ENCODE assay signal across 24 cellular contexts in genomic region chrX:27622883-27623282, GRCh38. TPM values are rescaled to one million over a fixed set of nuclear protein-coding genes. Genes with fewer than 3 reads are reported as not detected.
DNase-seq lines count a peak whose midpoint lies in the region; ATAC-seq, FAIRE-seq and TF ChIP-seq lines count a peak whose summit lies in the region.
"Had no signal": no experiment of that assay in that cellular context is flagged by ENCODE, and none has a peak within 500 bp of the region (broad histone marks: within the 10 kb centered on the region; RNA-seq: fewer than 3 reads in every experiment).

No MANE protein-coding gene starts in this region.

- H3K27me3 ChIP-seq in endothelial cell of umbilical vein (ENCODE audit: control insufficient read depth in 2 of 2, insufficient read depth in 2 of 2, low read length in 2 of 2) = no peaks in the 10 kb centered on the region
- H3K27me3 ChIP-seq: BE2C had no signal

- H2AFZ ChIP-seq in endothelial cell of umbilical vein (ENCODE audit: low read depth, low read length) = no peak overlapping the region

- peak; percentile 82 for ATAC-seq in left colon
- ATAC-seq in GM21367 (IDR thresholded peaks at IDR 0.05; ENCODE audit: unreplicated experiment) = no peak

- no peak for TF ChIP-seq CTCF in endothelial cell of umbilical vein (IDR thresholded peaks at IDR 0.05; ENCODE audit: extremely low read depth in 1 of 2, insufficient read depth in 1 of 2, low read depth in 1 of 2, low read length in 2 of 2)

- dilution Hi-C loops in endothelial cell of umbilical vein (cut with MboI; ENCODE audit: extremely low pct_ligation_motif_present, low sequenced_read_pairs) = no loop called here

- H4K20me1 ChIP-seq in endothelial cell of umbilical vein (replicated peaks; ENCODE audit: control insufficient read depth, extremely low read depth, insufficient read depth, low read length) = no peaks in the 10 kb centered on the region
- H4K20me1 ChIP-seq: BLaER1 had no signal

- no peaks in the 10 kb centered on the region for H3K79me2 ChIP-seq in endothelial cell of umbilical vein (ENCODE audit: control insufficient read depth, insufficient read depth, low read length)

- H3K9ac ChIP-seq in endothelial cell of umbilical vein (replicated peaks; ENCODE audit: extremely low read depth, insufficient read depth, low read length) = no peak overlapping the region
- H3K9ac ChIP-seq: BLaER1 had no signal

- no peak overlapping the region for H3K4me2 ChIP-seq in endothelial cell of umbilical vein (ENCODE audit: insufficient read depth, low read length)
- H3K4me2 ChIP-seq: BLaER1 had no signal

- H3K9me3 ChIP-seq in endothelial cell of umbilical vein (replicated peaks; ENCODE audit: control insufficient read depth, insufficient read depth, low read length) = no peaks in the 10 kb centered on the region
- H3K9me3 ChIP-seq: BE2C, BLaER1 had no signal

- no peak for FAIRE-seq in endothelial cell of umbilical vein (lab: Jason Lieb, UNC)
- FAIRE-seq: A204.1, D721Med, G401.6, GM12891, GM19239 had no signal

- no peaks in the 10 kb centered on the region for H3K9me1 ChIP-seq in endothelial cell of umbilical vein (replicated peaks; ENCODE audit: control insufficient read depth, extremely low read depth, insufficient read depth, low read length)

- BruUV-seq in endothelial cell of umbilical vein (replicated peaks; lab: Mats Ljungman, UMichigan) = no TSS peak

- intact Hi-C loops in endothelial cell of umbilical vein (cut with micrococcal nuclease) (no loop called here), left colon (cut with DNase I, micrococcal nuclease) (no loop called here)

- H3K36me3 ChIP-seq in endothelial cell of umbilical vein (ENCODE audit: control insufficient read depth in 2 of 2, extremely low read depth in 1 of 2, insufficient read depth in 2 of 2, low read length in 2 of 2) = no peaks in the 10 kb centered on the region
- H3K36me3 ChIP-seq: BE2C, BLaER1 had no signal

- CTCF ChIA-PET in endothelial cell of umbilical vein (lab: Charles Lee) = interaction anchor here (1.0 kb wide), 1 partner anchor 68 kb away, joined by 3 read pairs; no protein-coding TSS in a partner anchor

- DNase-seq in endothelial cell of umbilical vein (ENCODE audit: low read depth, low spot score) (peak; percentile 40), left colon (no peak), glomerular visceral epithelial cell (ENCODE audit: extremely low spot score) (no peak), NCI-H2227 (lab: John Stamatoyannopoulos, UW; ENCODE audit: unreplicated experiment) (no peak)
- DNase-seq: 8988T; ACHN; BE2C; C1 segment of cervical spinal cord; CD4-positive, alpha-beta memory T cell; CD4-positive, CD25-positive, alpha-beta regulatory T cell; CD8-positive, alpha-beta memory T cell; COR-L47; DMS79 treated with DMSO at 0.1 percent for 48 hours; GF-D8 had no signal

- no peak overlapping the region for H3K27ac ChIP-seq in endothelial cell of umbilical vein (ENCODE audit: insufficient read depth, low read depth, low read length)
- H3K27ac ChIP-seq: BLaER1 had no signal

- no peak overlapping the region for H3K4me3 ChIP-seq in endothelial cell of umbilical vein (replicated peaks in 1 of 3; ENCODE audit: insufficient read depth in 1 of 3, low read depth in 1 of 3, low read length in 3 of 3)
- H3K4me3 ChIP-seq: BLaER1 had no signal

- peaks cover 15% of the 10 kb centered on the region for H3K4me1 ChIP-seq in endothelial cell of umbilical vein (ENCODE audit: control insufficient read depth, extremely low read depth, insufficient read depth, low read length)
- H3K4me1 ChIP-seq: BE2C, BLaER1 had no signal

- POLR2A ChIA-PET in endothelial cell of umbilical vein (lab: Charles Lee) = no interaction called here

- TF ChIP-seq POLR2A in endothelial cell of umbilical vein (IDR thresholded peaks at IDR 0.05; ENCODE audit: low read depth, low read length) = no peak

TF ChIP-seq in endothelial cell of umbilical vein, 7 proteins besides CTCF, POLR2A, EP300 and RAD21:
- no peak for TF ChIP-seq EZH2 (IDR thresholded peaks at IDR 0.05; ENCODE audit: borderline replicate concordance, low read depth, low read length, severe bottlenecking)
- no peak for TF ChIP-seq MYC (IDR thresholded peaks at IDR 0.05; ENCODE audit: low read depth, low read length)
- TF ChIP-seq FOS (IDR thresholded peaks at IDR 0.05; ENCODE audit: borderline replicate concordance, insufficient read depth, low read length) = no peak
- no peak for TF ChIP-seq POLR2AphosphoS5 (IDR thresholded peaks at IDR 0.05; ENCODE audit: insufficient read depth, low read depth, low read length)
- TF ChIP-seq JUN (IDR thresholded peaks at IDR 0.05; ENCODE audit: borderline replicate concordance, insufficient read depth, insufficient read length, low read depth) = no peak
- no peak for TF ChIP-seq GATA2 (IDR thresholded peaks at IDR 0.05; ENCODE audit: insufficient read depth, insufficient read length, low read depth, low read length)
TF ChIP-seq in endothelial cell of umbilical vein: peak in this region for 0.

RNA-seq across cellular contexts. Expression of gene DCAF8L2, which starts 32.7 kb away (rescaled TPM):
- total RNA-seq in endothelial cell of umbilical vein = 0.15 TPM in 1 of 2 replicates, not detected in the other
- polyA plus RNA-seq in endothelial cell of umbilical vein = 0.36 and 0.41 TPM in 2 replicates
- polyA plus RNA-seq in endothelial cell of umbilical vein (2011; cell fraction: cytosol; rRNA removed) = 0.15 and 0.34 TPM in 2 replicates
- polyA plus RNA-seq in endothelial cell of umbilical vein (2011; cell fraction: nucleus; rRNA removed) = 0.80 and 1.3 TPM in 2 replicates
- 0.08 and 0.19 TPM in 2 replicates for polyA plus RNA-seq in endothelial cell of umbilical vein (2012)
- polyA minus RNA-seq in endothelial cell of umbilical vein = 1.7 and 2.9 TPM in 2 replicates
- polyA minus RNA-seq in endothelial cell of umbilical vein (2011; cell fraction: cytosol; rRNA and poly(A)+ RNA removed) = not detected
- 1.7 and 2.2 TPM in 2 replicates for polyA minus RNA-seq in endothelial cell of umbilical vein (2011; cell fraction: nucleus; rRNA and poly(A)+ RNA removed)
- total RNA-seq in left colon = not detected
- total RNA-seq: A673; CD4-positive, alpha-beta memory T cell; CD4-positive, CD25-positive, alpha-beta regulatory T cell; CD8-positive, alpha-beta memory T cell had no signal
- polyA plus RNA-seq: AG04450; CD14-positive monocyte; CD4-positive, alpha-beta memory T cell; CD4-positive, CD25-positive, alpha-beta regulatory T cell; CD8-positive, alpha-beta memory T cell had no signal
